In the genomic region with DNA sequence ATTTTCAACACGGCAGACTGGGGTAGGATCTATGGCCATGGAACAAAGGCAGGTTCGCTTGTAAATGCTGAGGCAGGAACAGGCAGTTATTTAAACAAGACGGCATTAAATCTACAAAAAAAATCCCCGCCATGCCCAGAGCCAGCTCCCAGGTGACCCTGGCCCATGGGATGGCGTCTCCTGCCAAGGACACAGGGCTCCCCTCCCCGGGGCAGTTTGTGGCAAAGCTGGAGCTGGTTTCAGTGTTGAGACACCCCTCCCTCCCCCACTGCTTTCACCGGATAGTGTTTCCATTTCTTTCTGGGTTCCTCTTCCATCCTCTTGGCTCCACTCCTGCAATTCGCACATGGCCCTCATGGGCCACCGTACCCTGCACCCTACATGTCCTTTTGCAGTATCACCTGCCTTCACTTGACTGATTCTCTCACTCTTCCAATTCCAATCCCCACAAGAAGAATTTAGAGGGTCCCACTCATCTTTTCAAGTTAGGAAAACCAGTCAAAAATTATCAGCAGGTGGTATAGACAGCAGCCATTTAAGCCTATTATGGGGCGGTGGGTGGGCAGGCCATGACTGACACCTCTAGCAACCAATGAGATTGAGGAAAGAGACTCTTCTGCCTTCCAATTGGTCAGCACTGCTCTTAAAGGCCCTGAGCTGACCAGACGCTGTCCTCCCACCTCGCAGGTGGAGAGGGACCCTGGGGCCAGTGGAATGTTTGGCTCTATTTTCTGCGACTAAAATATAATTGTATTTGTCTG, we compare ENCODE assay signal across 12 cellular contexts. TPM values are rescaled to one million over a fixed set of nuclear protein-coding genes. Genes with fewer than 3 reads are reported as not detected.
DNase-seq lines count a peak whose midpoint lies in the region; ATAC-seq, FAIRE-seq and TF ChIP-seq lines count a peak whose summit lies in the region.
"Had no signal": no experiment of that assay in that cellular context is flagged by ENCODE, and none has a peak within 500 bp of the region (broad histone marks: within the 10 kb centered on the region; RNA-seq: fewer than 3 reads in every experiment).

No MANE protein-coding gene starts in this region.

- no peak overlapping the region for H2BK120ac ChIP-seq in mesenchymal stem cell (ENCODE audit: low read depth, low read length)

- 46% methylated on average over 13 of the region's 13 CpGs for WGBS in GM12878 (ENCODE audit: insufficient coverage, insufficient replicate concordance, low lambda C conversion rate, missing lambda C conversion rate)
- WGBS in mesenchymal stem cell = 83% methylated on average over 12 of the region's 13 CpGs

- H3K4me1 ChIP-seq in GM12878 (ENCODE audit: control insufficient read depth, insufficient read depth, low read length) (no peaks in the 10 kb centered on the region), mesenchymal stem cell (ENCODE audit: control insufficient read depth, insufficient read depth, low read depth, low read length) (no peaks in the 10 kb centered on the region), kidney (ENCODE audit: control insufficient read depth in 1 of 2, insufficient read depth in 1 of 2, low read depth in 1 of 2, low read length in 2 of 2) (peaks cover 0 to under 1% of the 10 kb centered on the region in 2 donors)

- no peaks in the 10 kb centered on the region for H3K79me2 ChIP-seq in GM12878 (ENCODE audit: control insufficient read depth, insufficient read depth, low read length)

- SMC1A ChIA-PET in GM12878 (lab: Charles Lee; ENCODE audit: uncharacterized antibody, unreplicated experiment) = interaction anchor here (1.0 kb wide), 1 partner anchor 128 kb away, joined by 4 read pairs; no protein-coding TSS in a partner anchor

- FAIRE-seq in GM12878 (lab: Jason Lieb, UNC) = no peak
- FAIRE-seq in kidney (lab: Jason Lieb, UNC) = no peak

- in situ Hi-C loops in GM12878 (cut with MboI) = no loop called here

- CTCF ChIA-PET in GM12878 (lab: Yijun Ruan, JAX) = interaction anchor here (0.6 to 1.2 kb wide), 5 partner anchors 43 to 210 kb away, joined by 3 to 5 read pairs (median 3); no protein-coding TSS in a partner anchor

- H4K20me1 ChIP-seq in GM12878 (ENCODE audit: control insufficient read depth, insufficient read depth) = no peaks in the 10 kb centered on the region

- no peak overlapping the region for H3K4ac ChIP-seq in mesenchymal stem cell (ENCODE audit: low read depth in 1 of 2, low read length in 2 of 2)

- H3K9me3 ChIP-seq in GM12878 (replicated peaks; ENCODE audit: control insufficient read depth, insufficient read depth, low read length) (no peaks in the 10 kb centered on the region), mesenchymal stem cell (ENCODE audit: control insufficient read depth, low read length) (no peaks in the 10 kb centered on the region), kidney (ENCODE audit: control insufficient read depth in 1 of 2, low read length in 2 of 2) (no peaks in the 10 kb centered on the region)
- H3K9me3 ChIP-seq: esophagus squamous epithelium, spleen had no signal

- no peak overlapping the region for H4K8ac ChIP-seq in mesenchymal stem cell (ENCODE audit: low read length)

- TF ChIP-seq EP300 in GM12878 (IDR thresholded peaks at IDR 0.05; ENCODE audit: borderline replicate concordance in 1 of 2, control insufficient read depth in 1 of 2, low read depth in 2 of 2, low read length in 2 of 2) = no peak

- H2AK5ac ChIP-seq in mesenchymal stem cell (ENCODE audit: low read length, severe bottlenecking) = no peak overlapping the region

- intact Hi-C loops in GM12878 (cut with micrococcal nuclease; ENCODE audit: unreplicated experiment) (no loop called here), kidney (cut with DNase I) (no loop called here)

- ATAC-seq in GM12878 = peak; percentile 47; the same call in 1 of the 3 replicates

- H4K91ac ChIP-seq in mesenchymal stem cell (ENCODE audit: low read length) = no peak overlapping the region

- POLR2A ChIA-PET in GM12878 (lab: Charles Lee) = no interaction called here

- no peak overlapping the region for H3K14ac ChIP-seq in mesenchymal stem cell (ENCODE audit: low read length in 2 of 2)

- H2AFZ ChIP-seq in GM12878 (ENCODE audit: control insufficient read depth, low read depth, low read length) (no peak overlapping the region), mesenchymal stem cell (ENCODE audit: low read depth, low read length) (no peak overlapping the region)

- RAD21 ChIA-PET in GM12878 (lab: Charles Lee; ENCODE audit: unreplicated experiment) = no interaction called here

- H3K4me2 ChIP-seq in GM12878 (ENCODE audit: control insufficient read depth, insufficient read depth) (no peak overlapping the region), mesenchymal stem cell (ENCODE audit: low read length, poor library complexity, severe bottlenecking) (no peak overlapping the region)

- H3K9ac ChIP-seq in GM12878 (ENCODE audit: control insufficient read depth, insufficient read depth, low read length) (no peak overlapping the region), mesenchymal stem cell (ENCODE audit: low read length) (no peak overlapping the region), kidney (ENCODE audit: low read length in 2 of 2) (no peak overlapping the region)

- BruUV-seq in GM12878 (replicated peaks; lab: Mats Ljungman, UMichigan) = no TSS peak

- DNase-seq in DMS 273 (lab: John Stamatoyannopoulos, UW; ENCODE audit: unreplicated experiment) (peak; percentile 82), DMS 273 treated with DMSO at 0.1 percent for 48 hours (lab: John Stamatoyannopoulos, UW) (no peak), NB4 (ENCODE audit: low read depth) (peak; percentile 61), GM12878 (ENCODE audit: low read depth, low spot score) (no peak), mesenchymal stem cell (peak; percentile 29), ureter (ENCODE audit: low spot score) (no peak), kidney (no peak), glomerular visceral epithelial cell (ENCODE audit: extremely low spot score) (no peak)
- DNase-seq: activated CD4-positive, alpha-beta memory T cell treated with anti-CD3 and anti-CD28 coated beads, Interleukin-2, amount 10 ng/mL, durations not matched to agents 7 days and 5 days; esophagus squamous epithelium; spleen had no signal

- H3K27ac ChIP-seq in GM12878 (ENCODE audit: control insufficient read depth, insufficient read depth) (no peak overlapping the region), mesenchymal stem cell (ENCODE audit: low read length, poor library complexity, severe bottlenecking) (no peak overlapping the region), kidney (ENCODE audit: low read depth in 2 of 2, low read length in 2 of 2) (no peak overlapping the region)
- H3K27ac ChIP-seq: 22Rv1, esophagus squamous epithelium, spleen had no signal

- H2BK12ac ChIP-seq in mesenchymal stem cell (ENCODE audit: low read length in 2 of 2) = no peak overlapping the region

- H3K4me3 ChIP-seq in NB4 (ENCODE audit: low read depth, low read length) (no peak overlapping the region), GM12878 (no peak overlapping the region), mesenchymal stem cell (ENCODE audit: insufficient read depth in 1 of 2, low read depth in 1 of 2, low read length in 2 of 2) (no peak overlapping the region), kidney (ENCODE audit: low read length in 2 of 2) (no peak overlapping the region)
- H3K4me3 ChIP-seq: esophagus squamous epithelium, spleen had no signal

- H2BK15ac ChIP-seq in mesenchymal stem cell (ENCODE audit: low read depth, poor library complexity, severe bottlenecking) = no peak overlapping the region

- H3K18ac ChIP-seq in mesenchymal stem cell (ENCODE audit: low read depth in 1 of 2, low read length in 2 of 2) = no peak overlapping the region

- H3K36me3 ChIP-seq in GM12878 (ENCODE audit: control insufficient read depth in 2 of 2, insufficient read depth in 2 of 2, low read length in 1 of 2) = no peaks in the 10 kb centered on the region
- no peaks in the 10 kb centered on the region for H3K36me3 ChIP-seq in mesenchymal stem cell (ENCODE audit: control insufficient read depth in 1 of 2, insufficient read depth in 2 of 2, low read depth in 1 of 2, low read length in 2 of 2)
- no peaks in the 10 kb centered on the region for H3K36me3 ChIP-seq in kidney (ENCODE audit: control insufficient read depth in 1 of 2, insufficient read depth in 2 of 2, low read length in 2 of 2)
- H3K36me3 ChIP-seq: esophagus squamous epithelium, spleen had no signal

- no peak overlapping the region for H3K23ac ChIP-seq in mesenchymal stem cell (ENCODE audit: low read length in 2 of 2)

- no peaks in the 10 kb centered on the region for H3K79me1 ChIP-seq in mesenchymal stem cell (replicated peaks; ENCODE audit: low read length, poor library complexity, severe bottlenecking)

- TF ChIP-seq CTCF in NB4 (IDR thresholded peaks at IDR 0.05; ENCODE audit: low read depth, low read length) (no peak), GM12878 (IDR thresholded peaks at IDR 0.05 in 2 of 3, conservative IDR thresholded peaks at IDR 0.05 in 1 of 3; ENCODE audit: control insufficient read depth in 2 of 3, extremely low read depth in 1 of 3, insufficient read depth in 1 of 3, low read depth in 3 of 3, low read length in 3 of 3) (no peak), kidney (IDR thresholded peaks at IDR 0.05; ENCODE audit: borderline replicate concordance, extremely low read depth, insufficient read depth) (no peak)

- no peak for TF ChIP-seq RAD21 in GM12878 (IDR thresholded peaks at IDR 0.05; ENCODE audit: insufficient read depth, low read depth, low read length)

- TF ChIP-seq POLR2A in NB4 (IDR thresholded peaks at IDR 0.05; ENCODE audit: extremely low read depth, insufficient read length) (no peak), GM12878 (IDR thresholded peaks at IDR 0.05; ENCODE audit: low read depth, low read length) (no peak)

- no peaks in the 10 kb centered on the region; a peak in 4 of 4 replicates for H3K27me3 ChIP-seq in GM12878 (replicated peaks in 1 of 2; ENCODE audit: control insufficient read depth in 2 of 2, insufficient read depth in 2 of 2, low read length in 1 of 2)
- H3K27me3 ChIP-seq in mesenchymal stem cell (ENCODE audit: control insufficient read depth in 1 of 2, insufficient read depth in 1 of 2, low read length in 2 of 2) = peaks cover 37 to 56% of the 10 kb centered on the region in 2 experiments

- no peak overlapping the region for H2BK5ac ChIP-seq in mesenchymal stem cell (ENCODE audit: low read depth, low read length, poor library complexity, severe bottlenecking)

RNA-seq across cellular contexts. Expression of gene OLIG1, which starts 52.0 kb away (rescaled TPM):
- not detected in 2 replicates for total RNA-seq in GM12878 (2013; cell fraction: nucleolus; rRNA removed)
- not detected in 2 replicates for total RNA-seq in GM12878 (2014; rRNA removed)
- not detected in 2 replicates for total RNA-seq in GM12878 (2014; rRNA removed; fragmentation: Illumina TruSeq; extraction: Trizol)
- not detected in 2 replicates for total RNA-seq in GM12878 (2021)
- not detected for polyA plus RNA-seq in GM12878 (2011; ENCODE audit: low read depth)
- not detected in 2 replicates for polyA plus RNA-seq in GM12878 (2011; rRNA removed)
- not detected in 2 replicates for polyA plus RNA-seq in GM12878 (2011; cell fraction: cytosol; rRNA removed)
- not detected in 2 replicates for polyA plus RNA-seq in GM12878 (2011; cell fraction: nucleus; rRNA removed)
- polyA plus RNA-seq in GM12878 (2012) = 0.17 TPM in 1 of 2 replicates, not detected in the other
- not detected in 2 replicates for polyA plus RNA-seq in GM12878 (2014; fragmentation: Illumina TruSeq; extraction: Trizol)
- polyA plus RNA-seq in GM12878 (2014; fragmentation: Nextera tagmentation; extraction: Ambion mirVana) = not detected
- not detected in 2 replicates for polyA plus RNA-seq in GM12878 (2014; rRNA removed)
- not detected for polyA plus RNA-seq in GM12878 (2016; fragmentation: Nextera tagmentation; extraction: Ambion mirVana)
- polyA minus RNA-seq in GM12878 (2011; rRNA and poly(A)+ RNA removed) = not detected in 2 replicates
- not detected in 2 replicates for polyA minus RNA-seq in GM12878 (2011; cell fraction: cytosol; rRNA and poly(A)+ RNA removed)
- not detected in 2 replicates for polyA minus RNA-seq in GM12878 (2011; cell fraction: nucleus; rRNA and poly(A)+ RNA removed)
- not detected for polyA plus RNA-seq in mesenchymal stem cell (2013, experiment 1 of 2)
- polyA plus RNA-seq in mesenchymal stem cell (2013, experiment 2 of 2) = not detected
- not detected for total RNA-seq in ureter
- total RNA-seq in kidney = 1.5 TPM
- polyA plus RNA-seq in kidney (ENCODE audit: insufficient read depth, low read depth, low replicate concordance) = 18.2 TPM
- total RNA-seq: activated CD4-positive, alpha-beta memory T cell treated with anti-CD3 and anti-CD28 coated beads, Interleukin-2, amount 10 ng/mL, durations not matched to agents 7 days and 5 days; esophagus squamous epithelium had no signal

Comparison
In these comparisons a context has a peak if more than half of its experiments do, and no peak if none do; other contexts are left out.
1. DNase-seq: peak in DMS 273 (single experiment), NB4 (single experiment) and mesenchymal stem cell (single experiment); none in DMS 273 treated with DMSO at 0.1 percent for 48 hours (single experiment), GM12878 (single experiment), ureter (single experiment), kidney (single experiment) and glomerular visceral epithelial cell (single experiment).